Comparison of ENCODE assay signal across 8 cellular contexts in genomic region chr4:152106113-152106763, GRCh38.
A peak's percentile ranks its signal among the peaks of the same experiment; 100 is the strongest.
DNase-seq lines count a peak whose midpoint lies in the region; ATAC-seq, FAIRE-seq and TF ChIP-seq lines count a peak whose summit lies in the region.

No MANE protein-coding gene starts in this region.

- FAIRE-seq in HTR-8/SVneo (lab: Jason Lieb, UNC) (peak; percentile 20), kidney (lab: Jason Lieb, UNC) (peak; percentile 68)

- WGBS in body of pancreas, 2 donors, result 52 to 60% methylated on average over 6 of the region's 6 CpGs

- intact Hi-C loops in body of pancreas (cut with DNase I), result no loop called here
- intact Hi-C loops in kidney (cut with DNase I), result no loop called here

- ATAC-seq in body of pancreas (peak; percentile 69), thoracic aorta (ENCODE audit: insufficient number of reproducible peaks, low FRiP score, low read depth) (peak; percentile 98), GM19023 (IDR thresholded peaks at IDR 0.05; ENCODE audit: unreplicated experiment) (no peak)

- H3K4me1 ChIP-seq in BLaER1 treated with 17β-estradiol and CSF1 and Interleukin-3, amounts not matched to agents 10 nM and 100 nM, result peaks cover 83 to 96% (median 90%) of the 10 kb centered on the region in 10 experiments
- H3K4me1 ChIP-seq in body of pancreas (no peaks in the 10 kb centered on the region), kidney (ENCODE audit: control insufficient read depth in 1 of 2, insufficient read depth in 1 of 2, low read depth in 1 of 2, low read length in 2 of 2) (peaks cover 0 to 6% of the 10 kb centered on the region in 2 donors), thoracic aorta (ENCODE audit: control insufficient read depth in 1 of 2, low read depth in 2 of 2) (peaks cover 3 to 20% of the 10 kb centered on the region in 2 donors)

- TF ChIP-seq CTCF in body of pancreas (IDR thresholded peaks at IDR 0.05) (no peak), kidney (IDR thresholded peaks at IDR 0.05; ENCODE audit: borderline replicate concordance, extremely low read depth, insufficient read depth) (no peak), thoracic aorta (IDR thresholded peaks at IDR 0.05) (no peak)

- peak overlapping the region; percentile 11 to 87 (median 65); a peak in 17 of 22 replicates for H3K4me2 ChIP-seq in BLaER1 treated with 17β-estradiol and CSF1 and Interleukin-3, amounts not matched to agents 10 nM and 100 nM

- H4K20me1 ChIP-seq in BLaER1 treated with 17β-estradiol and CSF1 and Interleukin-3, amounts not matched to agents 10 nM and 100 nM, result no peaks in the 10 kb centered on the region

- H3K27ac ChIP-seq in BLaER1 treated with 17β-estradiol and CSF1 and Interleukin-3, amounts not matched to agents 10 nM and 100 nM, result peak overlapping the region in 8 of 11 experiments; percentile 28 to 79 (median 66); a peak in 13 of 22 replicates
- H3K27ac ChIP-seq in body of pancreas, result no peak overlapping the region
- H3K27ac ChIP-seq in kidney (ENCODE audit: low read depth in 2 of 2, low read length in 2 of 2), result peak overlapping the region in 1 of 2 donors; percentile 9
- H3K27ac ChIP-seq in thoracic aorta, result no peak overlapping the region

- DNase-seq in HTR-8/SVneo (ENCODE audit: insufficient read length, low spot score), result peak; percentile 79
- DNase-seq in body of pancreas, result peak in 3 of 4 donors; percentile 24 to 63 (median 38)
- DNase-seq in kidney, result peak; percentile 84
- DNase-seq in thoracic aorta (ENCODE audit: low spot score), result peak; percentile 74
- no peak for DNase-seq in activated CD4-positive, CD25-positive, alpha-beta regulatory T cell (lab: John Stamatoyannopoulos, UW)
- no peak for DNase-seq in NCI-H345 (lab: John Stamatoyannopoulos, UW)

- no peak overlapping the region for H3K4me3 ChIP-seq in BLaER1 treated with 17β-estradiol and CSF1 and Interleukin-3, amounts not matched to agents 10 nM and 100 nM
- H3K4me3 ChIP-seq in body of pancreas (no peak overlapping the region), kidney (ENCODE audit: low read length in 2 of 2) (no peak overlapping the region), thoracic aorta (no peak overlapping the region)

- H3K27me3 ChIP-seq in BLaER1 treated with 17β-estradiol and CSF1 and Interleukin-3, amounts not matched to agents 10 nM and 100 nM, result no peaks in the 10 kb centered on the region
- H3K27me3 ChIP-seq in body of pancreas (no peaks in the 10 kb centered on the region), thoracic aorta (replicated peaks; ENCODE audit: insufficient read depth) (no peaks in the 10 kb centered on the region)

- TF ChIP-seq POLR2A in body of pancreas (IDR thresholded peaks at IDR 0.05), result no peak

- H3K9ac ChIP-seq in BLaER1 treated with 17β-estradiol and CSF1 and Interleukin-3, amounts not matched to agents 10 nM and 100 nM, result peak overlapping the region in 3 of 11 experiments; percentile 31 to 56 (median 51); a peak in 5 of 22 replicates
- H3K9ac ChIP-seq in kidney (ENCODE audit: low read length in 2 of 2), result no peak overlapping the region

- H3K36me3 ChIP-seq in BLaER1 treated with 17β-estradiol and CSF1 and Interleukin-3, amounts not matched to agents 10 nM and 100 nM, result no peaks in the 10 kb centered on the region
- H3K36me3 ChIP-seq in body of pancreas (replicated peaks in 1 of 2; ENCODE audit: insufficient read depth in 1 of 2, low read depth in 2 of 2) (no peaks in the 10 kb centered on the region), kidney (ENCODE audit: control insufficient read depth in 1 of 2, insufficient read depth in 2 of 2, low read length in 2 of 2) (no peaks in the 10 kb centered on the region), thoracic aorta (no peaks in the 10 kb centered on the region)

- H3K9me3 ChIP-seq in BLaER1 treated with 17β-estradiol and CSF1 and Interleukin-3, amounts not matched to agents 10 nM and 100 nM (replicated peaks in 1 of 11), result peaks cover 0 to 10% (median 0%) of the 10 kb centered on the region in 11 experiments; a peak in 2 of 22 replicates
- no peaks in the 10 kb centered on the region for H3K9me3 ChIP-seq in body of pancreas
- H3K9me3 ChIP-seq in kidney (ENCODE audit: control insufficient read depth in 1 of 2, low read length in 2 of 2), result no peaks in the 10 kb centered on the region
- no peaks in the 10 kb centered on the region for H3K9me3 ChIP-seq in thoracic aorta

Comparison
In these comparisons a context has a peak if more than half of its experiments do, and no peak if none do; other contexts are left out.
1. H3K27ac ChIP-seq: peak in BLaER1 treated with 17β-estradiol and CSF1 and Interleukin-3, amounts not matched to agents 10 nM and 100 nM (8 of 11); none in body of pancreas (0 of 4) and thoracic aorta (0 of 2).
2. DNase-seq: peak in HTR-8/SVneo (single experiment), body of pancreas (3 of 4), kidney (single experiment) and thoracic aorta (single experiment); none in activated CD4-positive, CD25-positive, alpha-beta regulatory T cell (0 of 4) and NCI-H345 (single experiment).